In the genomic region with DNA sequence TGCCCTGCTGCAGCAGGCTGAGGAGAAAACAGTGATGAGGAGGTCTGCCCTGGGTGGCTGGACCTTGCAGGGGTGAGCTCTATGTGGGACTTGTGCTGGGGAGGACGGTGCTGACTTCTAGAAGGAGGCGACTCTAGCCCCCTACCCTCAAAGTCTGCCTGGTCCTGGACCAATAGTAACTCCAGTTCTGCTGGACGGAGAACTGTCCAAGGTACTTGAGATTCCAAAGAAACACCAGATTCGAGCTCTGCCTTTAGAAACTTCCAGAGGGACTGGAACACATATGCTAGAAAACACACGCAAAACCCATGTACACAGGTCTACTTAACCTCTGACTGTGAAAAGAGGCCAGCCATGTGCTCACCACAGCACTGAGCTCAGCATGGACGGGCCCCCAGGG, we compare ENCODE assay signal across 18 cellular contexts.
"Had no signal": no experiment of that assay in that cellular context is flagged by ENCODE, and none has a peak within 500 bp of the region (broad histone marks: within the 10 kb centered on the region; RNA-seq: fewer than 3 reads in every experiment).

No MANE protein-coding gene starts in this region.

- H3K4me3 Mint-ChIP-seq: activated B cell treated with CpG ODN at 0.5 μM for 24 hours; activated CD4-positive, alpha-beta memory T cell treated with anti-CD3 and anti-CD28 coated beads, Interleukin-2, amount 10 ng/mL, durations not matched to agents 7 days and 5 days; activated CD8-positive, alpha-beta memory T cell treated with anti-CD3 and anti-CD28 coated beads, Interleukin-2, amount 10 ng/mL, durations not matched to agents 7 days and 5 days; nephron progenitor cell; stimulated activated naive CD8-positive, alpha-beta T cell treated with anti-CD3 and anti-CD28 coated beads, Interleukin-15, Interleukin-2, amounts not matched to agents 100 ng/mL and 50 ng/mL, for 24 hours; T-helper 2 cell treated with Interferon-gamma antibody and Interleukin-4, amounts not matched to agents 5 μg/mL and 100 μg/mL, for 36 hours; type B pancreatic cell had no signal

- H3K4me2 ChIP-seq: hepatocyte had no signal

- H3K27me3 Mint-ChIP-seq: activated B cell treated with CpG ODN at 0.5 μM for 24 hours; activated CD4-positive, alpha-beta memory T cell treated with anti-CD3 and anti-CD28 coated beads, Interleukin-2, amount 10 ng/mL, durations not matched to agents 7 days and 5 days; activated CD8-positive, alpha-beta memory T cell treated with anti-CD3 and anti-CD28 coated beads, Interleukin-2, amount 10 ng/mL, durations not matched to agents 7 days and 5 days; stimulated activated naive CD8-positive, alpha-beta T cell treated with anti-CD3 and anti-CD28 coated beads, Interleukin-15, Interleukin-2, amounts not matched to agents 100 ng/mL and 50 ng/mL, for 24 hours; type B pancreatic cell had no signal

- H3K79me2 ChIP-seq: hepatocyte had no signal

- H3K9me3 Mint-ChIP-seq: activated B cell treated with CpG ODN at 0.5 μM for 24 hours; activated CD4-positive, alpha-beta memory T cell treated with anti-CD3 and anti-CD28 coated beads, Interleukin-2, amount 10 ng/mL, durations not matched to agents 7 days and 5 days; activated naive CD4-positive, alpha-beta T cell treated with anti-CD3 and anti-CD28 coated beads, Interleukin-2, amount 50 U/mL, for 72 hours; nephron progenitor cell; stimulated activated naive CD8-positive, alpha-beta T cell treated with anti-CD3 and anti-CD28 coated beads, Interleukin-15, Interleukin-2, amounts not matched to agents 100 ng/mL and 50 ng/mL, for 24 hours; T-helper 2 cell treated with Interferon-gamma antibody and Interleukin-4, amounts not matched to agents 5 μg/mL and 100 μg/mL, for 36 hours; type B pancreatic cell had no signal

- DNase-seq: activated B cell treated with CpG ODN at 0.5 μM for 24 hours; activated CD4-positive, alpha-beta memory T cell treated with anti-CD3 and anti-CD28 coated beads, Interleukin-2, amount 10 ng/mL, durations not matched to agents 7 days and 5 days; activated CD4-positive, alpha-beta T cell treated with anti-CD3 and anti-CD28 coated beads for 4 hours; activated CD8-positive, alpha-beta memory T cell treated with anti-CD3 and anti-CD28 coated beads, Interleukin-2, amount 10 ng/mL, durations not matched to agents 7 days and 5 days; activated effector memory CD4-positive, alpha-beta T cell treated with Interleukin-2 at 50 U/mL for 16 hours; foreskin keratinocyte; kidney; left lung; midbrain; nephron progenitor cell; stimulated activated CD4-positive, alpha-beta T cell treated with anti-CD3 and anti-CD28 coated beads, Interleukin-2, amount 100 ng/mL, for 24 hours had no signal

- H3K4me3 ChIP-seq: hepatocyte, left lung, right atrium auricular region, suprapubic skin had no signal

- H3K9me3 ChIP-seq: left lung, right atrium auricular region, suprapubic skin had no signal

- H3K4me1 ChIP-seq: foreskin keratinocyte had no signal

- H3K36me3 Mint-ChIP-seq: activated CD8-positive, alpha-beta memory T cell treated with anti-CD3 and anti-CD28 coated beads, Interleukin-2, amount 10 ng/mL, durations not matched to agents 7 days and 5 days; activated naive CD4-positive, alpha-beta T cell treated with anti-CD3 and anti-CD28 coated beads, Interleukin-2, amount 50 U/mL, for 72 hours had no signal

- H3K27ac ChIP-seq: foreskin keratinocyte, left lung, right atrium auricular region, suprapubic skin had no signal

- H3K27me3 ChIP-seq: foreskin keratinocyte, hepatocyte, left lung, right atrium auricular region, suprapubic skin had no signal

- H3K4me1 Mint-ChIP-seq: activated B cell treated with CpG ODN at 0.5 μM for 24 hours; activated CD4-positive, alpha-beta memory T cell treated with anti-CD3 and anti-CD28 coated beads, Interleukin-2, amount 10 ng/mL, durations not matched to agents 7 days and 5 days; activated CD8-positive, alpha-beta memory T cell treated with anti-CD3 and anti-CD28 coated beads, Interleukin-2, amount 10 ng/mL, durations not matched to agents 7 days and 5 days had no signal

- H2AFZ ChIP-seq: hepatocyte had no signal

- H3K27ac Mint-ChIP-seq: activated B cell treated with CpG ODN at 0.5 μM for 24 hours; activated CD4-positive, alpha-beta memory T cell treated with anti-CD3 and anti-CD28 coated beads, Interleukin-2, amount 10 ng/mL, durations not matched to agents 7 days and 5 days; activated CD8-positive, alpha-beta memory T cell treated with anti-CD3 and anti-CD28 coated beads, Interleukin-2, amount 10 ng/mL, durations not matched to agents 7 days and 5 days; activated naive CD4-positive, alpha-beta T cell treated with anti-CD3 and anti-CD28 coated beads, Interleukin-2, amount 50 U/mL, for 72 hours; nephron progenitor cell; stimulated activated naive CD8-positive, alpha-beta T cell treated with anti-CD3 and anti-CD28 coated beads, Interleukin-15, Interleukin-2, amounts not matched to agents 100 ng/mL and 50 ng/mL, for 24 hours; T-helper 2 cell treated with Interferon-gamma antibody and Interleukin-4, amounts not matched to agents 5 μg/mL and 100 μg/mL, for 36 hours; type B pancreatic cell had no signal

- ATAC-seq: activated CD8-positive, alpha-beta memory T cell treated with anti-CD3 and anti-CD28 coated beads, Interleukin-2, amount 10 ng/mL, durations not matched to agents 7 days and 5 days; activated naive CD4-positive, alpha-beta T cell treated with anti-CD3 and anti-CD28 coated beads, Interleukin-2, amount 50 U/mL, for 72 hours; foreskin keratinocyte; left lung had no signal
